9 cellular contexts compared by ENCODE assay signal in genomic region chr2:44778221-44778654, GRCh38.
A peak's percentile ranks its signal among the peaks of the same experiment; 100 is the strongest.
DNase-seq lines count a peak whose midpoint lies in the region; ATAC-seq, FAIRE-seq and TF ChIP-seq lines count a peak whose summit lies in the region.
"Had no signal": no experiment of that assay in that cellular context is flagged by ENCODE, and none has a peak within 500 bp of the region (broad histone marks: within the 10 kb centered on the region; RNA-seq: fewer than 3 reads in every experiment).

No MANE protein-coding gene starts in this region.

- H3K27ac ChIP-seq in GM12878 (ENCODE audit: control insufficient read depth, insufficient read depth) (peak overlapping the region; percentile 72), transverse colon (peak overlapping the region in 1 of 4 donors; percentile 15), pancreas (no peak overlapping the region)
- H3K27ac ChIP-seq: C4-2B had no signal

- peak; percentile 72 for DNase-seq in BE2C
- no peak for DNase-seq in GM12878 (ENCODE audit: low read depth, low spot score)
- no peak for DNase-seq in AG08396 (ENCODE audit: low spot score)
- no peak for DNase-seq in GM19238 (ENCODE audit: insufficient read length, low spot score)
- DNase-seq in transverse colon = no peak
- no peak for DNase-seq in pancreas

- RAD21 ChIA-PET in GM12878 (lab: Charles Lee; ENCODE audit: unreplicated experiment) = interaction anchor here (1.0 to 2.2 kb wide), 5 partner anchors 15 to 60 kb away, joined by 3 to 11 read pairs (median 5); no protein-coding TSS in a partner anchor

- BruUV-seq in GM12878 (replicated peaks; lab: Mats Ljungman, UMichigan) = no TSS peak

- H3K4me3 ChIP-seq in BE2C (ENCODE audit: low read depth, low read length) = peak overlapping the region; percentile 45
- peak overlapping the region; percentile 78; the same call in 1 of the 2 replicates for H3K4me3 ChIP-seq in GM12878
- no peak overlapping the region for H3K4me3 ChIP-seq in transverse colon
- H3K4me3 ChIP-seq in pancreas = no peak overlapping the region

- no peaks in the 10 kb centered on the region for H4K20me1 ChIP-seq in GM12878 (ENCODE audit: control insufficient read depth, insufficient read depth)

- in situ Hi-C loops in GM12878 (cut with MboI) (no loop called here), transverse colon (cut with MboI; ENCODE audit: low pct_ligation_motif_present in 1 of 4, low pct_unique_long_range_greater_than_20kb in 1 of 4, low sequenced_read_pairs in 3 of 4) (no loop called here)

- no peaks in the 10 kb centered on the region for H3K79me2 ChIP-seq in GM12878 (ENCODE audit: control insufficient read depth, insufficient read depth, low read length)

- H3K9ac ChIP-seq in GM12878 (ENCODE audit: control insufficient read depth, insufficient read depth, low read length) = peak overlapping the region; percentile 22; the same call in 1 of the 2 replicates

- FAIRE-seq in GM12878 (lab: Jason Lieb, UNC) = no peak
- FAIRE-seq in pancreas (lab: Jason Lieb, UNC) = no peak

- H3K9me3 ChIP-seq in BE2C (no peaks in the 10 kb centered on the region), GM12878 (replicated peaks; ENCODE audit: control insufficient read depth, insufficient read depth, low read length) (peaks cover 7% of the 10 kb centered on the region), transverse colon (no peaks in the 10 kb centered on the region), pancreas (no peaks in the 10 kb centered on the region)

- 24% methylated on average over 13 of the region's 13 CpGs for WGBS in GM12878 (ENCODE audit: insufficient coverage, insufficient replicate concordance, low lambda C conversion rate, missing lambda C conversion rate)
- 73 to 78% methylated on average over 8 of the region's 13 CpGs for WGBS in transverse colon (ENCODE audit: low coverage in 1 of 2), 2 donors
- WGBS in pancreas, 2 donors = 79 to 86% methylated on average over 13 of the region's 13 CpGs

- CTCF ChIA-PET in GM12878 (lab: Yijun Ruan, JAX) = interaction anchor here (1.3 to 2.1 kb wide), 2 partner anchors 8 to 178 kb away, joined by 3 to 8 read pairs; no protein-coding TSS in a partner anchor

- no peak for TF ChIP-seq EP300 in GM12878 (IDR thresholded peaks at IDR 0.05; ENCODE audit: borderline replicate concordance in 1 of 2, control insufficient read depth in 1 of 2, low read depth in 2 of 2, low read length in 2 of 2)
- TF ChIP-seq EP300 in transverse colon (IDR thresholded peaks at IDR 0.05; ENCODE audit: low read depth) = no peak

- H2AFZ ChIP-seq in GM12878 (ENCODE audit: control insufficient read depth, low read depth, low read length) = peak overlapping the region; percentile 81

- H3K4me1 ChIP-seq in BE2C (peaks cover 49% of the 10 kb centered on the region), GM12878 (ENCODE audit: control insufficient read depth, insufficient read depth, low read length) (peaks cover 25% of the 10 kb centered on the region), transverse colon (peaks cover 0 to 6% (median 3%) of the 10 kb centered on the region in 4 donors), pancreas (no peaks in the 10 kb centered on the region)

- peak overlapping the region; percentile 98 for H3K4me2 ChIP-seq in GM12878 (ENCODE audit: control insufficient read depth, insufficient read depth)

- TF ChIP-seq CTCF in BE2C (IDR thresholded peaks at IDR 0.05; ENCODE audit: low read depth, low read length) = no peak
- no peak for TF ChIP-seq CTCF in GM12878 (IDR thresholded peaks at IDR 0.05 in 2 of 3, conservative IDR thresholded peaks at IDR 0.05 in 1 of 3; ENCODE audit: control insufficient read depth in 2 of 3, extremely low read depth in 1 of 3, insufficient read depth in 1 of 3, low read depth in 3 of 3, low read length in 3 of 3)
- TF ChIP-seq CTCF in transverse colon (IDR thresholded peaks at IDR 0.05) = no peak
- TF ChIP-seq CTCF in pancreas (IDR thresholded peaks at IDR 0.05) = no peak

- no peaks in the 10 kb centered on the region for H3K36me3 ChIP-seq in BE2C
- H3K36me3 ChIP-seq in GM12878 (ENCODE audit: control insufficient read depth in 2 of 2, insufficient read depth in 2 of 2, low read length in 1 of 2) = no peaks in the 10 kb centered on the region
- no peaks in the 10 kb centered on the region for H3K36me3 ChIP-seq in transverse colon
- no peaks in the 10 kb centered on the region for H3K36me3 ChIP-seq in pancreas

- ATAC-seq in GM19452 (IDR thresholded peaks at IDR 0.05; ENCODE audit: unreplicated experiment) (peak; percentile 53), HG03135 (IDR thresholded peaks at IDR 0.05; ENCODE audit: unreplicated experiment) (peak; percentile 36), GM12878 (peak; percentile 76), pancreas (no peak)

- no peak for TF ChIP-seq RAD21 in GM12878 (IDR thresholded peaks at IDR 0.05; ENCODE audit: insufficient read depth, low read depth, low read length)

- intact Hi-C loops in GM12878 (cut with micrococcal nuclease; ENCODE audit: unreplicated experiment) (loop anchor here (1.0 to 2.0 kb wide), 2 partner anchors 47 to 55 kb away; no protein-coding TSS in a partner anchor), transverse colon (cut with DNase I; ENCODE audit: low total_unique reads) (no loop called here), pancreas (cut with DNase I) (no loop called here)

- SMC1A ChIA-PET in GM12878 (lab: Charles Lee; ENCODE audit: uncharacterized antibody, unreplicated experiment) = interaction anchor here (1.4 to 3.7 kb wide), 5 partner anchors 27 to 70 kb away, joined by 3 to 16 read pairs (median 9); no protein-coding TSS in a partner anchor

- TF ChIP-seq POLR2A in GM12878 (IDR thresholded peaks at IDR 0.05; ENCODE audit: low read depth, low read length) (no peak), transverse colon (IDR thresholded peaks at IDR 0.05) (no peak)

- POLR2A ChIA-PET in GM12878 (lab: Charles Lee) = interaction anchor here (1.1 to 1.5 kb wide), 2 partner anchors 47 to 55 kb away, joined by 4 to 7 read pairs; no protein-coding TSS in a partner anchor

- H3K27me3 ChIP-seq in BE2C (no peaks in the 10 kb centered on the region), GM12878 (replicated peaks in 1 of 2; ENCODE audit: control insufficient read depth in 2 of 2, insufficient read depth in 2 of 2, low read length in 1 of 2) (no peaks in the 10 kb centered on the region), transverse colon (no peaks in the 10 kb centered on the region), pancreas (no peaks in the 10 kb centered on the region)

TF ChIP-seq in GM12878, 131 proteins besides CTCF, POLR2A, EP300 and RAD21:
- no peak for TF ChIP-seq SMC3 (IDR thresholded peaks at IDR 0.05; ENCODE audit: borderline replicate concordance, low read length)
- TF ChIP-seq TCF3 (IDR thresholded peaks at IDR 0.05; ENCODE audit: borderline replicate concordance, insufficient read depth, low read depth, low read length) = 0 out of 2 replicates have a peak, but pooled peaks have one; percentile 17
- TF ChIP-seq, protein P1, sequence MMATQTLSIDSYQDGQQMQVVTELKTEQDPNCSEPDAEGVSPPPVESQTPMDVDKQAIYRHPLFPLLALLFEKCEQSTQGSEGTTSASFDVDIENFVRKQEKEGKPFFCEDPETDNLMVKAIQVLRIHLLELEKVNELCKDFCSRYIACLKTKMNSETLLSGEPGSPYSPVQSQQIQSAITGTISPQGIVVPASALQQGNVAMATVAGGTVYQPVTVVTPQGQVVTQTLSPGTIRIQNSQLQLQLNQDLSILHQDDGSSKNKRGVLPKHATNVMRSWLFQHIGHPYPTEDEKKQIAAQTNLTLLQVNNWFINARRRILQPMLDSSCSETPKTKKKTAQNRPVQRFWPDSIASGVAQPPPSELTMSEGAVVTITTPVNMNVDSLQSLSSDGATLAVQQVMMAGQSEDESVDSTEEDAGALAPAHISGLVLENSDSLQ (IDR thresholded peaks at IDR 0.05) = no peak
- TF ChIP-seq TCF12 (IDR thresholded peaks at IDR 0.05; ENCODE audit: low read depth, low read length) = 0 out of 2 replicates have a peak, but pooled peaks have one; percentile 27
- TF ChIP-seq CHD1 (IDR thresholded peaks at IDR 0.05; ENCODE audit: low read depth, low read length) = no peak
- TF ChIP-seq BHLHE40 (IDR thresholded peaks at IDR 0.05; ENCODE audit: borderline replicate concordance in 1 of 2, low read depth in 2 of 2, low read length in 1 of 2) = peak in 1 of 2 experiments; percentile 31; a peak in 1 of 4 replicates

Comparison
In these comparisons a context has a peak if more than half of its experiments do, and no peak if none do; other contexts are left out.
1. H3K4me3 ChIP-seq: peak in BE2C (single experiment) and GM12878 (single experiment); none in transverse colon (0 of 4) and pancreas (0 of 4).
2. ATAC-seq: peak in GM19452 (single experiment), HG03135 (single experiment) and GM12878 (single experiment); none in pancreas (0 of 4).